13 cellular contexts compared by ENCODE assay signal in genomic region chrX:37383313-37383712, GRCh38. TPM values are rescaled to one million over a fixed set of nuclear protein-coding genes. Genes with fewer than 3 reads are reported as not detected.
"Had no signal": no experiment of that assay in that cellular context is flagged by ENCODE, and none has a peak within 500 bp of the region (broad histone marks: within the 10 kb centered on the region; RNA-seq: fewer than 3 reads in every experiment).

No MANE protein-coding gene starts in this region.

- H3K4me3 ChIP-seq: heart left ventricle, stomach, thoracic aorta had no signal

- ATAC-seq: activated CD4-positive, CD25-positive, alpha-beta regulatory T cell treated with anti-CD3 and anti-CD28 coated beads, Interleukin-2, amount 50 U/mL, for 24 hours; activated naive CD4-positive, alpha-beta T cell treated with anti-CD3 and anti-CD28 coated beads, Interleukin-2, amount 50 U/mL, for 72 hours; esophagus mucosa; heart left ventricle; left ventricle myocardium superior had no signal

- H3K27ac ChIP-seq: heart left ventricle, stomach, thoracic aorta had no signal

- H3K9me3 ChIP-seq: heart left ventricle, thoracic aorta had no signal

- DNase-seq: activated effector memory CD4-positive, alpha-beta T cell treated with anti-CD3 and anti-CD28 coated beads, Interleukin-2, amount 50 U/mL, for 16 hours; activated T-cell treated with anti-CD3 and anti-CD28 coated beads, Interleukin-2, amount 50 U/mL, for 24 hours; aorta; foreskin melanocyte; heart left ventricle; islet precursor cell; left ventricle myocardium superior; mesendoderm; stomach had no signal

- H3K27me3 ChIP-seq: heart left ventricle had no signal

- H3K36me3 ChIP-seq: heart left ventricle, stomach, thoracic aorta had no signal

RNA-seq across cellular contexts. Expression of gene PRRG1, which starts 34.1 kb away (rescaled TPM):
- total RNA-seq: activated naive CD4-positive, alpha-beta T cell treated with anti-CD3 and anti-CD28 coated beads, Interleukin-2, amount 50 U/mL, for 72 hours had no signal
